Comparison of ENCODE assay signal across 1 cellular context in genomic region chr1:160099716-160100375, GRCh38.
TF ChIP-seq lines count a peak whose summit lies in the region.

No MANE protein-coding gene starts in this region.

TF ChIP-seq in liver, 16 proteins besides CTCF, POLR2A, EP300 and RAD21 (continued from another document):
- TF ChIP-seq, protein P1, sequence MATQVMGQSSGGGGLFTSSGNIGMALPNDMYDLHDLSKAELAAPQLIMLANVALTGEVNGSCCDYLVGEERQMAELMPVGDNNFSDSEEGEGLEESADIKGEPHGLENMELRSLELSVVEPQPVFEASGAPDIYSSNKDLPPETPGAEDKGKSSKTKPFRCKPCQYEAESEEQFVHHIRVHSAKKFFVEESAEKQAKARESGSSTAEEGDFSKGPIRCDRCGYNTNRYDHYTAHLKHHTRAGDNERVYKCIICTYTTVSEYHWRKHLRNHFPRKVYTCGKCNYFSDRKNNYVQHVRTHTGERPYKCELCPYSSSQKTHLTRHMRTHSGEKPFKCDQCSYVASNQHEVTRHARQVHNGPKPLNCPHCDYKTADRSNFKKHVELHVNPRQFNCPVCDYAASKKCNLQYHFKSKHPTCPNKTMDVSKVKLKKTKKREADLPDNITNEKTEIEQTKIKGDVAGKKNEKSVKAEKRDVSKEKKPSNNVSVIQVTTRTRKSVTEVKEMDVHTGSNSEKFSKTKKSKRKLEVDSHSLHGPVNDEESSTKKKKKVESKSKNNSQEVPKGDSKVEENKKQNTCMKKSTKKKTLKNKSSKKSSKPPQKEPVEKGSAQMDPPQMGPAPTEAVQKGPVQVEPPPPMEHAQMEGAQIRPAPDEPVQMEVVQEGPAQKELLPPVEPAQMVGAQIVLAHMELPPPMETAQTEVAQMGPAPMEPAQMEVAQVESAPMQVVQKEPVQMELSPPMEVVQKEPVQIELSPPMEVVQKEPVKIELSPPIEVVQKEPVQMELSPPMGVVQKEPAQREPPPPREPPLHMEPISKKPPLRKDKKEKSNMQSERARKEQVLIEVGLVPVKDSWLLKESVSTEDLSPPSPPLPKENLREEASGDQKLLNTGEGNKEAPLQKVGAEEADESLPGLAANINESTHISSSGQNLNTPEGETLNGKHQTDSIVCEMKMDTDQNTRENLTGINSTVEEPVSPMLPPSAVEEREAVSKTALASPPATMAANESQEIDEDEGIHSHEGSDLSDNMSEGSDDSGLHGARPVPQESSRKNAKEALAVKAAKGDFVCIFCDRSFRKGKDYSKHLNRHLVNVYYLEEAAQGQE (IDR thresholded peaks at IDR 0.05), result no peak
- TF ChIP-seq HNF4A (conservative IDR thresholded peaks at IDR 0.05), result no peak
- TF ChIP-seq TAF1 (conservative IDR thresholded peaks at IDR 0.05), result no peak
- TF ChIP-seq FOXA1 (IDR thresholded peaks at IDR 0.05), result no peak
- no peak for TF ChIP-seq YY1 (IDR thresholded peaks at IDR 0.05)
- no peak for TF ChIP-seq FOXA2 (IDR thresholded peaks at IDR 0.05)
- no peak for TF ChIP-seq NR2F2 (IDR thresholded peaks at IDR 0.05)
- no peak for TF ChIP-seq RXRA (IDR thresholded peaks at IDR 0.05)
